Comparison of ENCODE assay signal across 9 cellular contexts in the genomic region with DNA sequence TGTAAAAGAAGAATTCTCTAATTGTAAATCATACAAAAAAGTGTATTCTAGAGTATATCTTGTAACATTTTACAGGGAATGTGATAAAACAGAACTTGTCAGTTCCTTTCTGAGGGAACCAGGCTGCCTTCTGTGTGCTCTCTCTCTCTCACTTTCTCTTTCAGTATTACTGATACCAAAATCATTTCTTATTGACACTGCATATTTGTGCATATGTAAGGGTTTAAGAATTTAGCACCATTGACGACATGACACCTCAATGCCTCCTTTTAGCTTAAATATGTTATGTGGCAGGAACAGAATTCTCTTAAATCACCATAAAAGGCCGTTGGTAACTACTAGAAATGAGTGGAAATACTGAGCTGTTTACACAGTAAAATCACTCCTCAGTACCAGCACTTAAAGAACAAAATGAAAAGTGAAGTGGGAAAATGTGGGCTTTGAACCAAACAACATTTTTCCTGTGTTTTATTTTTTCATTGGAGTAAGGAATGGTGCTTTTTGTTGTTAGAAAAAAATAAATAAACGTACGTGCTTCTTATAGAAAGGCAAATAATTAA.
DNase-seq lines count a peak whose midpoint lies in the region; ATAC-seq and TF ChIP-seq lines count a peak whose summit lies in the region.
"Had no signal": no experiment of that assay in that cellular context is flagged by ENCODE, and none has a peak within 500 bp of the region (broad histone marks: within the 10 kb centered on the region; RNA-seq: fewer than 3 reads in every experiment).

No MANE protein-coding gene starts in this region.

- DNase-seq in GM10248 (ENCODE audit: extremely low spot score) = peak; percentile 8
- DNase-seq in amniotic epithelial cell (ENCODE audit: low read depth) = peak; percentile 11
- no peak for DNase-seq in activated CD4-positive, alpha-beta memory T cell treated with anti-CD3 and anti-CD28 coated beads, Interleukin-2, amount 10 ng/mL, durations not matched to agents 7 days and 5 days
- no peak for DNase-seq in HT-29 (ENCODE audit: low spot score)
- no peak for DNase-seq in NCI-H1694 treated with DMSO at 0.1 percent for 48 hours (lab: John Stamatoyannopoulos, UW)
- no peak for DNase-seq in activated CD4-positive, alpha-beta T cell treated with anti-CD3 and anti-CD28 coated beads for 48 hours
- DNase-seq: nucleus accumbens had no signal

- POLR2A ChIA-PET in GM10248 (lab: Yijun Ruan, JAX) = no interaction called here
- POLR2A ChIA-PET in activated CD4-positive, alpha-beta memory T cell treated with anti-CD3 and anti-CD28 coated beads, Interleukin-2, amount 10 ng/mL, durations not matched to agents 7 days and 5 days (lab: Charles Lee) = no interaction called here

- no peak overlapping the region for H3K27ac Mint-ChIP-seq in activated CD4-positive, alpha-beta memory T cell treated with anti-CD3 and anti-CD28 coated beads, Interleukin-2, amount 10 ng/mL, durations not matched to agents 7 days and 5 days

- TF ChIP-seq CTCF in GM10248 (IDR thresholded peaks at IDR 0.05; ENCODE audit: control extremely low read depth, extremely low read depth, low read depth, missing control alignments) = no peak

- CTCF ChIA-PET in GM10248 (lab: Yijun Ruan, JAX) = no interaction called here
- CTCF ChIA-PET in activated CD4-positive, alpha-beta memory T cell treated with anti-CD3 and anti-CD28 coated beads, Interleukin-2, amount 10 ng/mL, durations not matched to agents 7 days and 5 days (lab: Charles Lee) = no interaction called here

- no peaks in the 10 kb centered on the region for H3K27me3 Mint-ChIP-seq in activated CD4-positive, alpha-beta memory T cell treated with anti-CD3 and anti-CD28 coated beads, Interleukin-2, amount 10 ng/mL, durations not matched to agents 7 days and 5 days

- peaks cover 12% of the 10 kb centered on the region for H3K9me3 Mint-ChIP-seq in activated CD4-positive, alpha-beta memory T cell treated with anti-CD3 and anti-CD28 coated beads, Interleukin-2, amount 10 ng/mL, durations not matched to agents 7 days and 5 days

- peak; percentile 72 for ATAC-seq in GM19467 (IDR thresholded peaks at IDR 0.05; ENCODE audit: unreplicated experiment)
- ATAC-seq in HG03103 (IDR thresholded peaks at IDR 0.05; ENCODE audit: low read depth, unreplicated experiment) = peak; percentile 95

- H3K4me3 Mint-ChIP-seq in activated CD4-positive, alpha-beta memory T cell treated with anti-CD3 and anti-CD28 coated beads, Interleukin-2, amount 10 ng/mL, durations not matched to agents 7 days and 5 days = no peak overlapping the region

- no peaks in the 10 kb centered on the region for H3K4me1 Mint-ChIP-seq in activated CD4-positive, alpha-beta memory T cell treated with anti-CD3 and anti-CD28 coated beads, Interleukin-2, amount 10 ng/mL, durations not matched to agents 7 days and 5 days

- H3K36me3 Mint-ChIP-seq in activated CD4-positive, alpha-beta memory T cell treated with anti-CD3 and anti-CD28 coated beads, Interleukin-2, amount 10 ng/mL, durations not matched to agents 7 days and 5 days (ENCODE audit: low read depth) = no peaks in the 10 kb centered on the region

Comparison
In these comparisons a context has a peak if more than half of its experiments do, and no peak if none do; other contexts are left out.
1. DNase-seq: peak in GM10248 (single experiment) and amniotic epithelial cell (single experiment); none in activated CD4-positive, alpha-beta memory T cell treated with anti-CD3 and anti-CD28 coated beads, Interleukin-2, amount 10 ng/mL, durations not matched to agents 7 days and 5 days (single experiment), HT-29 (single experiment), NCI-H1694 treated with DMSO at 0.1 percent for 48 hours (single experiment) and activated CD4-positive, alpha-beta T cell treated with anti-CD3 and anti-CD28 coated beads for 48 hours (single experiment).